ENCODE assay signal across 8 cellular contexts in genomic region chr1:31939484-31940329, GRCh38. TPM values are rescaled to one million over a fixed set of nuclear protein-coding genes. Genes with fewer than 3 reads are reported as not detected.
DNase-seq lines count a peak whose midpoint lies in the region; ATAC-seq and TF ChIP-seq lines count a peak whose summit lies in the region.

No MANE protein-coding gene starts in this region.

- H3K27ac Mint-ChIP-seq in CD14-positive monocyte (peak overlapping the region; percentile 91 to 96 (median 94)), activated B cell treated with CpG ODN at 0.5 μM for 24 hours (peak overlapping the region; percentile 93)

- peak overlapping the region; percentile 57 to 71 for H3K4me3 Mint-ChIP-seq in CD14-positive monocyte
- peak overlapping the region; percentile 76 for H3K4me3 Mint-ChIP-seq in activated B cell treated with CpG ODN at 0.5 μM for 24 hours

- peak overlapping the region; percentile 77 to 95 for H3K27ac ChIP-seq in mucosa of rectum (ENCODE audit: low read depth in 2 of 2, low read length in 2 of 2)

- DNase-seq in CD14-positive monocyte (ENCODE audit: low spot score), result peak; percentile 80
- peak; percentile 94 for DNase-seq in M059J (ENCODE audit: low read depth)
- peak; percentile 58 for DNase-seq in activated B cell treated with CpG ODN at 0.5 μM for 24 hours
- DNase-seq in cardiac fibroblast (ENCODE audit: low read depth in 2 of 2), result peak; percentile 83 to 86
- peak; percentile 86 for DNase-seq in stimulated activated naive CD8-positive, alpha-beta T cell treated with anti-CD3 and anti-CD28 coated beads, Interleukin-15, Interleukin-2, amounts not matched to agents 100 U/mL and 50 U/mL, for 24 hours
- DNase-seq in midbrain (lab: John Stamatoyannopoulos, UW), result no peak

- TF ChIP-seq POLR2A in GM19099 (IDR thresholded peaks at IDR 0.05; ENCODE audit: extremely low read depth, insufficient read length, low read depth), result peak; percentile 33

- H3K4me1 Mint-ChIP-seq in CD14-positive monocyte (peaks cover 76% of the 10 kb centered on the region), activated B cell treated with CpG ODN at 0.5 μM for 24 hours (peaks cover 77% of the 10 kb centered on the region)

- peak overlapping the region; percentile 16 to 49 for H3K9ac ChIP-seq in mucosa of rectum (ENCODE audit: low read depth in 1 of 2, low read length in 2 of 2)

- peaks cover 46 to 53% of the 10 kb centered on the region in 2 donors for H3K4me1 ChIP-seq in mucosa of rectum (ENCODE audit: control insufficient read depth in 2 of 2, insufficient read depth in 2 of 2, low read length in 2 of 2)

- H3K9me3 ChIP-seq in mucosa of rectum (ENCODE audit: control insufficient read depth in 2 of 2, low read length in 2 of 2), result no peaks in the 10 kb centered on the region

- H3K9me3 Mint-ChIP-seq in CD14-positive monocyte (no peaks in the 10 kb centered on the region), activated B cell treated with CpG ODN at 0.5 μM for 24 hours (no peaks in the 10 kb centered on the region)

- H3K36me3 ChIP-seq in mucosa of rectum (ENCODE audit: control insufficient read depth in 2 of 2, insufficient read depth in 2 of 2, low read length in 2 of 2), result no peaks in the 10 kb centered on the region

- CTCF ChIA-PET in activated B cell treated with CpG ODN at 0.5 μM for 24 hours (lab: Charles Lee), result interaction anchor here (0.8 to 4.5 kb wide), 8 partner anchors 12 to 179 kb away, joined by 3 to 75 read pairs (median 4); no protein-coding TSS in a partner anchor

- POLR2A ChIA-PET in activated B cell treated with CpG ODN at 0.5 μM for 24 hours (lab: Charles Lee), result interaction anchor here (0.6 to 10.4 kb wide), 11 partner anchors 9 to 126 kb away, joined by 3 to 235 read pairs (median 4); no protein-coding TSS in a partner anchor

- peak; percentile 71 for TF ChIP-seq CTCF in CD14-positive monocyte (IDR thresholded peaks at IDR 0.05)
- TF ChIP-seq CTCF in activated B cell treated with CpG ODN at 0.5 μM for 24 hours (IDR thresholded peaks at IDR 0.05), result no peak
- peak; percentile 55 for TF ChIP-seq CTCF in cardiac fibroblast (IDR thresholded peaks at IDR 0.05; ENCODE audit: low read depth, low read length)

- H3K4me3 ChIP-seq in cardiac fibroblast (replicated peaks in 1 of 2; ENCODE audit: low read depth in 2 of 2, low read length in 2 of 2), result no peak overlapping the region
- H3K4me3 ChIP-seq in mucosa of rectum (ENCODE audit: low read length in 2 of 2), result no peak overlapping the region

- H3K36me3 Mint-ChIP-seq in CD14-positive monocyte (peaks cover 12 to 15% of the 10 kb centered on the region in 2 donors), activated B cell treated with CpG ODN at 0.5 μM for 24 hours (ENCODE audit: low read depth) (peaks cover 15% of the 10 kb centered on the region)

- peak; percentile 28 for ATAC-seq in activated B cell treated with CpG ODN at 0.5 μM for 24 hours (ENCODE audit: low read depth)
- ATAC-seq in stimulated activated naive CD8-positive, alpha-beta T cell treated with anti-CD3 and anti-CD28 coated beads, Interleukin-15, Interleukin-2, amounts not matched to agents 100 U/mL and 50 U/mL, for 24 hours, result peak; percentile 66

- intact Hi-C loops in CD14-positive monocyte (cut with micrococcal nuclease), result loop anchor here in 1 of 2 donors (2.0 to 5.0 kb wide), 2 partner anchors 17 to 398 kb away; partner anchors contain the start of gene MARCKSL1
- intact Hi-C loops in activated B cell treated with CpG ODN at 0.5 μM for 24 hours (cut with micrococcal nuclease), result loop anchor here (1.0 to 10.0 kb wide), 9 partner anchors 17 to 878 kb away; partner anchors contain the start of genes ADGRB2, KHDRBS1, MARCKSL1 and S100PBP

- no peaks in the 10 kb centered on the region for H3K27me3 ChIP-seq in mucosa of rectum (ENCODE audit: control insufficient read depth in 2 of 2, insufficient read depth in 2 of 2, low read length in 2 of 2)

- no peaks in the 10 kb centered on the region for H3K27me3 Mint-ChIP-seq in CD14-positive monocyte (ENCODE audit: low read depth in 3 of 3)
- H3K27me3 Mint-ChIP-seq in activated B cell treated with CpG ODN at 0.5 μM for 24 hours, result no peaks in the 10 kb centered on the region

RNA-seq across cellular contexts. Expression of gene PTP4A2, which starts 1.5 kb away (rescaled TPM):
- polyA plus RNA-seq in CD14-positive monocyte, result 100 to 1,000 TPM; 294 to 501 TPM
- total RNA-seq in M059J (2014; rRNA removed; shearing (Covaris generic)), result 334 and 398 TPM in 2 replicates
- 249 and 275 TPM in 2 replicates for total RNA-seq in activated B cell treated with CpG ODN at 0.5 μM for 24 hours
